ENCODE assay signal across 8 cellular contexts in the genomic region with DNA sequence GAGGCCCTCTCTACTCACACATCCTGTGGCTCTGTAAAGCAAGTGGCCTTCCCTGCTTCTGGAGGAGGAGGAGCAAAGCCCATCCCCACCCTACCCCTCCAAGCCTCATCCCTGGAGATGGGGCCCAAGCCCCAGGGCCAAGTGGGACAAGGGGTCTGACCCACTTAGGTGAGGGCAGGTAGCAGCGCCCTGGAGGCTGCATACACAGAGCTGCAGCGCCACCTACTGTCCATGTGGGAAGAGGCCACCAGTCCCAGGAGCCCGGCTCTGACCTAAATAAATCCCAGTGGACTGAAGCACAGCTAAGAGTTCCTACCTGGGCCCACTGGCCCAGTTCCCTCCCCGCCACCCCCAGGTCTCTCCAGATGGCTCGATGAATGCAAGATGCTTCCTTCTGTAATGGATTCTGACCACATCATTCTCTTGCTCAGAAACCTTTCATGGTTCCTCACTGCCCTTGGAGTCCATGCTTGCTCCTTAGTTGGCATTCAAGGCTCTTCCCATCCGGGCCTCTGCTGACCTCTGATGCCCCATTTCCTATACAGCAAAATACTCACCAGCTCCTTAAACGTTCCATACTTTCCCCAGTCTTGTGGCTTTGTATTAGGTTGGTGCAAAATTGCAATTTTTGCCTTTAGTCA.
A peak's percentile ranks its signal among the peaks of the same experiment; 100 is the strongest.
DNase-seq lines count a peak whose midpoint lies in the region; ATAC-seq and TF ChIP-seq lines count a peak whose summit lies in the region.

No MANE protein-coding gene starts in this region.

- no peak for TF ChIP-seq POLR2A in lower leg skin (IDR thresholded peaks at IDR 0.05)

- POLR2A ChIA-PET in activated CD4-positive, alpha-beta T cell treated with anti-CD3 and anti-CD28 coated beads, Interleukin-2, amount 10 ng/mL, durations not matched to agents 7 days and 5 days (lab: Charles Lee), result no interaction called here

- peaks cover 14% of the 10 kb centered on the region for H3K4me1 Mint-ChIP-seq in activated CD4-positive, alpha-beta T cell treated with anti-CD3 and anti-CD28 coated beads, Interleukin-2, amount 10 ng/mL, durations not matched to agents 7 days and 5 days

- DNase-seq in GF-D8 (lab: John Stamatoyannopoulos, UW), result peak; percentile 16
- DNase-seq in NCI-H69 (lab: John Stamatoyannopoulos, UW), result peak; percentile 89
- DNase-seq in activated CD4-positive, alpha-beta T cell treated with anti-CD3 and anti-CD28 coated beads, Interleukin-2, amount 10 ng/mL, durations not matched to agents 7 days and 5 days, result peak; percentile 86
- DNase-seq in dedifferentiated amniotic fluid mesenchymal stem cell (ENCODE audit: extremely low spot score), result peak; percentile 58
- peak; percentile 73 to 95 for DNase-seq in lower leg skin (ENCODE audit: low spot score in 2 of 2)
- DNase-seq in stimulated activated CD4-positive, alpha-beta T cell treated with anti-CD3 and anti-CD28 coated beads, TNF-alpha, amount 100 ng/mL, for 48 hours (ENCODE audit: low read depth in 3 of 3), result peak; percentile 60 to 89 (median 77)

- no peak overlapping the region for H3K27ac Mint-ChIP-seq in activated CD4-positive, alpha-beta T cell treated with anti-CD3 and anti-CD28 coated beads, Interleukin-2, amount 10 ng/mL, durations not matched to agents 7 days and 5 days

- ATAC-seq in HG03354 (IDR thresholded peaks at IDR 0.05; ENCODE audit: poor library complexity, severe bottlenecking, unreplicated experiment) (peak; percentile 76), HG03196 (IDR thresholded peaks at IDR 0.05; ENCODE audit: unreplicated experiment) (no peak)

- CTCF ChIA-PET in activated CD4-positive, alpha-beta T cell treated with anti-CD3 and anti-CD28 coated beads, Interleukin-2, amount 10 ng/mL, durations not matched to agents 7 days and 5 days (lab: Charles Lee), result interaction anchor here (0.6 to 4.9 kb wide), 10 partner anchors 9 to 1055 kb away, joined by 3 to 100 read pairs (median 4); a partner anchor contains a TSS

- 4 to 5% methylated on average over 4 to 7 of the region's 7 CpGs for WGBS in lower leg skin, 2 donors

- intact Hi-C loops in lower leg skin (cut with DNase I; ENCODE audit: low total_unique reads), result loop anchor here (2.0 kb wide), 1 partner anchor 110 kb away; no protein-coding TSS in a partner anchor

- peak in 1 of 3 donors; percentile 59 for TF ChIP-seq CTCF in lower leg skin (IDR thresholded peaks at IDR 0.05)

- peaks cover 37% of the 10 kb centered on the region for H3K27me3 Mint-ChIP-seq in activated CD4-positive, alpha-beta T cell treated with anti-CD3 and anti-CD28 coated beads, Interleukin-2, amount 10 ng/mL, durations not matched to agents 7 days and 5 days

- H3K9me3 Mint-ChIP-seq in activated CD4-positive, alpha-beta T cell treated with anti-CD3 and anti-CD28 coated beads, Interleukin-2, amount 10 ng/mL, durations not matched to agents 7 days and 5 days, result no peaks in the 10 kb centered on the region

- no peak overlapping the region for H3K4me3 Mint-ChIP-seq in activated CD4-positive, alpha-beta T cell treated with anti-CD3 and anti-CD28 coated beads, Interleukin-2, amount 10 ng/mL, durations not matched to agents 7 days and 5 days

- H3K4me3 ChIP-seq in lower leg skin (ENCODE audit: low read depth, poor library complexity, severe bottlenecking), result no peak overlapping the region

- no peaks in the 10 kb centered on the region for H3K36me3 Mint-ChIP-seq in activated CD4-positive, alpha-beta T cell treated with anti-CD3 and anti-CD28 coated beads, Interleukin-2, amount 10 ng/mL, durations not matched to agents 7 days and 5 days (ENCODE audit: low read depth)

Comparison
In these comparisons a context has a peak if more than half of its experiments do, and no peak if none do; other contexts are left out.
1. DNase-seq: peak in every context shown above with its lines; median percentile 89 in NCI-H69; 86 in activated CD4-positive, alpha-beta T cell treated with anti-CD3 and anti-CD28 coated beads, Interleukin-2, amount 10 ng/mL, durations not matched to agents 7 days and 5 days; 84 in lower leg skin; 77 in stimulated activated CD4-positive, alpha-beta T cell treated with anti-CD3 and anti-CD28 coated beads, TNF-alpha, amount 100 ng/mL, for 48 hours; 58 in dedifferentiated amniotic fluid mesenchymal stem cell; 16 in GF-D8.